ENCODE assay signal across 9 cellular contexts in the genomic region with DNA sequence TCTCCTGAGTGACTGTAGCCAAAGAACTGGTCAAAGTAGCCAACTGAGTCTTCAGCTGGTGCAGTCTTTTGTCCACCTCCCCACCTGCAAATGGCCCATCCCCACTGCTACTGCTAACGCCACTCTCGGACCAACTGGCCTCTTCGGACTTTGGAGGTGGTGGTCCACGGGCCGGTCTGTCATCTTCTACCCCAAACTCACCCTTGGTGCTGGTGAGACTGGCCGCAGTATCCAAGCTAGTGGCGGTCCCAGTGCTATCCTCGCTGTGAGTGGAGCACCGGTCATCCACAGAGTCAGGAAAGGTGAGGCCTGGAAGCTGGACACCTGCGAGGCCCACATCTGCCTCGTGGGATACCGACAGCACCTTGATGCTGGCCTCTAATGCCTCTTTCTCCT. TPM values are rescaled to one million over a fixed set of nuclear protein-coding genes. Genes with fewer than 3 reads are reported as not detected.
DNase-seq lines count a peak whose midpoint lies in the region; ATAC-seq and TF ChIP-seq lines count a peak whose summit lies in the region.
"Had no signal": no experiment of that assay in that cellular context is flagged by ENCODE, and none has a peak within 500 bp of the region (broad histone marks: within the 10 kb centered on the region; RNA-seq: fewer than 3 reads in every experiment).

No MANE protein-coding gene starts in this region.

- H3K27ac ChIP-seq in right atrium auricular region: peak overlapping the region; percentile 83 to 87
- H3K27ac ChIP-seq in breast epithelium: peak overlapping the region; percentile 92
- peak overlapping the region; percentile 80 for H3K27ac ChIP-seq in vagina

- TF ChIP-seq CTCF in right atrium auricular region (IDR thresholded peaks at IDR 0.05) (no peak), breast epithelium (IDR thresholded peaks at IDR 0.05) (no peak), vagina (IDR thresholded peaks at IDR 0.05) (no peak)

- intact Hi-C loops in Right ventricle myocardium superior (cut with DNase I) (loop anchor here (5.0 to 10.0 kb wide), 2 partner anchors 68 to 190 kb away; partner anchors contain the start of genes SND1 and ZNF800), breast epithelium (cut with DNase I; ENCODE audit: low total_unique reads) (no loop called here), vagina (cut with DNase I) (loop anchor here (5.0 kb wide), 1 partner anchor 68 kb away; the partner anchor contains the start of gene SND1)

- H3K36me3 ChIP-seq in right atrium auricular region (peaks cover 27% of the 10 kb centered on the region), breast epithelium (no peaks in the 10 kb centered on the region), vagina (peaks cover 0 to 23% of the 10 kb centered on the region in 2 donors)

- peak overlapping the region; percentile 72 to 85 for H3K4me3 ChIP-seq in right atrium auricular region
- H3K4me3 ChIP-seq in breast epithelium: peak overlapping the region; percentile 88 to 98 (median 97)
- H3K4me3 ChIP-seq in mononuclear cell (ENCODE audit: low read length): peak overlapping the region; percentile 92
- peak overlapping the region; percentile 55 to 68 for H3K4me3 ChIP-seq in vagina

- TF ChIP-seq POLR2A in breast epithelium (IDR thresholded peaks at IDR 0.05): no peak
- TF ChIP-seq POLR2A in vagina (IDR thresholded peaks at IDR 0.05): no peak

- no peak for ATAC-seq in Right ventricle myocardium superior (ENCODE audit: poor library complexity)

- H3K27me3 ChIP-seq in right atrium auricular region (no peaks in the 10 kb centered on the region), breast epithelium (no peaks in the 10 kb centered on the region), mononuclear cell (ENCODE audit: insufficient read depth, low read length) (no peaks in the 10 kb centered on the region), vagina (no peaks in the 10 kb centered on the region)

- no peaks in the 10 kb centered on the region for H3K9me3 ChIP-seq in right atrium auricular region
- H3K9me3 ChIP-seq in breast epithelium: no peaks in the 10 kb centered on the region
- no peaks in the 10 kb centered on the region for H3K9me3 ChIP-seq in mononuclear cell (ENCODE audit: low read depth, low read length)
- H3K9me3 ChIP-seq in vagina: no peaks in the 10 kb centered on the region

- H3K4me1 ChIP-seq in right atrium auricular region (peaks cover 0 to 61% of the 10 kb centered on the region in 2 donors), breast epithelium (peaks cover 0 to 13% of the 10 kb centered on the region in 2 donors), mononuclear cell (ENCODE audit: insufficient read depth, low read length) (peaks cover 64% of the 10 kb centered on the region), vagina (peaks cover 68% of the 10 kb centered on the region)

- DNase-seq in right atrium auricular region (ENCODE audit: low spot score) (no peak), Right ventricle myocardium superior (no peak), breast epithelium (ENCODE audit: low spot score in 2 of 2) (no peak), vagina (ENCODE audit: extremely low spot score in 2 of 2) (no peak), MV-4-11 (lab: John Stamatoyannopoulos, UW) (no peak), SW 1271 (lab: John Stamatoyannopoulos, UW) (no peak), iPS-NIHi7 (ENCODE audit: extremely low spot score) (no peak)

RNA-seq across cellular contexts. Expression of gene GCC1, which starts 0.8 kb away (rescaled TPM):
- total RNA-seq in right atrium auricular region (10 to 100 TPM in 1 of 2 donors, 1 to 10 TPM in 1; 4.9 to 10.1 TPM), Right ventricle myocardium superior (7.0 TPM), breast epithelium (10 to 100 TPM; 17.8 to 23.6 (median 19.0) TPM), mononuclear cell (26.8 TPM), vagina (10.8 TPM)

RNA-seq across cellular contexts. Expression of gene ARF5, which starts 3.6 kb away (rescaled TPM):
- total RNA-seq in right atrium auricular region: 100 to 1,000 TPM; 127 to 146 TPM
- total RNA-seq in Right ventricle myocardium superior: 70.5 TPM
- 100 to 1,000 TPM; 134 to 154 (median 149) TPM for total RNA-seq in breast epithelium
- total RNA-seq in mononuclear cell: 122 TPM
- total RNA-seq in vagina: 137 TPM

RNA-seq across cellular contexts. Expression of gene FSCN3, which starts 8.9 kb away (rescaled TPM):
- total RNA-seq in right atrium auricular region: 1 to 10 TPM in 1 of 2 donors, not detected in 1; 2.6 TPM
- not detected for total RNA-seq in Right ventricle myocardium superior
- total RNA-seq in breast epithelium: 1 to 10 TPM in 1 of 3 donors, under 1 TPM in 1, not detected in 1; 0.64 to 1.8 TPM
- total RNA-seq in mononuclear cell: 1.4 TPM
- total RNA-seq in vagina: 1.7 TPM

RNA-seq across cellular contexts. Expression of gene PAX4, which starts 33.3 kb away (rescaled TPM):
- not detected for total RNA-seq in right atrium auricular region
- not detected for total RNA-seq in Right ventricle myocardium superior
- total RNA-seq in breast epithelium: not detected
- not detected for total RNA-seq in mononuclear cell
- total RNA-seq in vagina: not detected
- total RNA-seq: LHCN-M2 had no signal
